In the genomic region with DNA sequence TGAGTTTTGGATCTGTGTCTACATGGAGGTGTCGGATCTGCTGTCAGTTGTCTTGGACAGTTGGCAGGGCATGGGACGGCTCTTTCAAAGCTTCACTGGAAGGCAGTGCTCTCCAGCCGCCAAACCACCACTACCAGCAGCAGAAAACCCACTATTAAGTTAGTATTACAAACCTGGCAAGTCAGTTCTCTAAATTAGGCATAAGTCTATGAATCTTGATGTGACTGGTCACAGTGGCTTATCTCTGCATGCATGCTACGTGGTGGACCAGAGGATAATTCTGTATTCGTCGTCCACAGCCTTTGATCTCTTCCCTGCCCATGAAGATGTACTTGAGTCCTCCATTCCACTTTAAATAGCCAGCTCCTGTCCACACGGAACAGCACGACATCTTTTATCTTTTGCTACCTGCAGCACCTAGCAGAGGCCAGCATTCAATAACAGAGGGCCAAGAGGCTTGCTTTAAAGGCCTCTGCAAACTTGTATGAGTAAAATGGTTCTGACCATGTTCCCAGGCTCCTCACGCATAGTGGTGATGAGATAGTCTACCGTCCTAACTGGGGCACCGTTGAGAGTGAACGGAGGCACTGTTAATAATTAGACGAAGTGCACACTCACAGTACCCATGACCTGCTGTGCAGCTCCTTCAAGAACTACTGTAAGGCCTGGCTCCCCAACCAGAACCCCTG, we compare ENCODE assay signal across 8 cellular contexts. TPM values are rescaled to one million over a fixed set of nuclear protein-coding genes. Genes with fewer than 3 reads are reported as not detected.
DNase-seq lines count a peak whose midpoint lies in the region; ATAC-seq and TF ChIP-seq lines count a peak whose summit lies in the region.

No MANE protein-coding gene starts in this region.

- H3K4me1 ChIP-seq in urinary bladder (ENCODE audit: insufficient read depth) = peaks cover 2% of the 10 kb centered on the region

- H3K4me3 ChIP-seq in urinary bladder (ENCODE audit: low read depth, low read length) = peak overlapping the region; percentile 70

- CTCF ChIA-PET in activated naive CD4-positive, alpha-beta T cell treated with anti-CD3 and anti-CD28 coated beads, Interleukin-2, amount 10 ng/mL, durations not matched to agents 7 days and 5 days (lab: Charles Lee) = interaction anchor here (0.8 to 5.2 kb wide), 10 partner anchors 9 to 131 kb away, joined by 3 to 43 read pairs (median 4); no protein-coding TSS in a partner anchor

- no peaks in the 10 kb centered on the region for H3K27me3 Mint-ChIP-seq in activated naive CD4-positive, alpha-beta T cell treated with anti-CD3 and anti-CD28 coated beads, Interleukin-2, amount 10 ng/mL, durations not matched to agents 7 days and 5 days
- H3K27me3 Mint-ChIP-seq in brain = no peaks in the 10 kb centered on the region
- no peaks in the 10 kb centered on the region for H3K27me3 Mint-ChIP-seq in memory B cell

- 71% methylated on average over 13 of the region's 13 CpGs for WGBS in urinary bladder

- ATAC-seq in memory B cell (ENCODE audit: low read depth) = no peak

- peaks cover 75% of the 10 kb centered on the region for H3K4me1 Mint-ChIP-seq in activated naive CD4-positive, alpha-beta T cell treated with anti-CD3 and anti-CD28 coated beads, Interleukin-2, amount 10 ng/mL, durations not matched to agents 7 days and 5 days
- H3K4me1 Mint-ChIP-seq in brain = peaks cover 82% of the 10 kb centered on the region
- H3K4me1 Mint-ChIP-seq in memory B cell = peaks cover 13% of the 10 kb centered on the region

- peak overlapping the region; percentile 85 for H3K27ac ChIP-seq in urinary bladder (ENCODE audit: low read depth)

- H3K36me3 ChIP-seq in urinary bladder (ENCODE audit: insufficient read depth) = no peaks in the 10 kb centered on the region

- H3K9me3 Mint-ChIP-seq in activated naive CD4-positive, alpha-beta T cell treated with anti-CD3 and anti-CD28 coated beads, Interleukin-2, amount 10 ng/mL, durations not matched to agents 7 days and 5 days = no peaks in the 10 kb centered on the region
- H3K9me3 Mint-ChIP-seq in brain = peaks cover 0 to 7% (median 0%) of the 10 kb centered on the region in 5 experiments
- no peaks in the 10 kb centered on the region for H3K9me3 Mint-ChIP-seq in memory B cell

- no peak for DNase-seq in activated naive CD4-positive, alpha-beta T cell treated with anti-CD3 and anti-CD28 coated beads, Interleukin-2, amount 10 ng/mL, durations not matched to agents 7 days and 5 days
- no peak for DNase-seq in activated naive CD4-positive, alpha-beta T cell treated with anti-CD3 and anti-CD28 coated beads, Interleukin-2, amount 50 U/mL, for 16 hours
- DNase-seq in memory B cell (ENCODE audit: low spot score in 2 of 2) (no peak), NOMO-1 treated with dmso at 0.1 percent for 144 hours (lab: John Stamatoyannopoulos, UW; ENCODE audit: unreplicated experiment) (no peak), NCI-H1436 (lab: John Stamatoyannopoulos, UW) (no peak)
- DNase-seq in stimulated activated CD4-positive, alpha-beta T cell treated with anti-CD3 and anti-CD28 coated beads, Interleukin-4, amount 100 ng/mL, for 4 hours = no peak

- no peaks in the 10 kb centered on the region for H3K36me3 Mint-ChIP-seq in activated naive CD4-positive, alpha-beta T cell treated with anti-CD3 and anti-CD28 coated beads, Interleukin-2, amount 10 ng/mL, durations not matched to agents 7 days and 5 days
- H3K36me3 Mint-ChIP-seq in brain = no peaks in the 10 kb centered on the region
- no peaks in the 10 kb centered on the region for H3K36me3 Mint-ChIP-seq in memory B cell

- peak overlapping the region; percentile 50 for H3K27ac Mint-ChIP-seq in activated naive CD4-positive, alpha-beta T cell treated with anti-CD3 and anti-CD28 coated beads, Interleukin-2, amount 10 ng/mL, durations not matched to agents 7 days and 5 days
- peak overlapping the region; percentile 60 to 95 (median 93) for H3K27ac Mint-ChIP-seq in brain
- peak overlapping the region; percentile 76 for H3K27ac Mint-ChIP-seq in memory B cell

- peak overlapping the region; percentile 84 for H3K4me3 Mint-ChIP-seq in activated naive CD4-positive, alpha-beta T cell treated with anti-CD3 and anti-CD28 coated beads, Interleukin-2, amount 10 ng/mL, durations not matched to agents 7 days and 5 days
- peak overlapping the region; percentile 89 to 95 (median 92) for H3K4me3 Mint-ChIP-seq in brain
- H3K4me3 Mint-ChIP-seq in memory B cell = peak overlapping the region; percentile 85

- TF ChIP-seq CTCF in brain (conservative IDR thresholded peaks at IDR 0.05) = peak in 1 of 2 experiments; percentile 15

RNA-seq across cellular contexts. Expression of gene GPR146, which starts 0.8 kb away (rescaled TPM):
- polyA plus RNA-seq in brain (ENCODE audit: insufficient read depth, low read depth, low replicate concordance) (10.5 TPM), urinary bladder (43.9 TPM)
- 3.1 TPM for total RNA-seq in urinary bladder

RNA-seq across cellular contexts. Expression of gene GPER1, which starts 42.7 kb away (rescaled TPM):
- polyA plus RNA-seq in brain (ENCODE audit: insufficient read depth, low read depth, low replicate concordance) (10.9 TPM), urinary bladder (12.7 TPM)
- total RNA-seq in urinary bladder = 1.9 TPM
